In the genomic region with DNA sequence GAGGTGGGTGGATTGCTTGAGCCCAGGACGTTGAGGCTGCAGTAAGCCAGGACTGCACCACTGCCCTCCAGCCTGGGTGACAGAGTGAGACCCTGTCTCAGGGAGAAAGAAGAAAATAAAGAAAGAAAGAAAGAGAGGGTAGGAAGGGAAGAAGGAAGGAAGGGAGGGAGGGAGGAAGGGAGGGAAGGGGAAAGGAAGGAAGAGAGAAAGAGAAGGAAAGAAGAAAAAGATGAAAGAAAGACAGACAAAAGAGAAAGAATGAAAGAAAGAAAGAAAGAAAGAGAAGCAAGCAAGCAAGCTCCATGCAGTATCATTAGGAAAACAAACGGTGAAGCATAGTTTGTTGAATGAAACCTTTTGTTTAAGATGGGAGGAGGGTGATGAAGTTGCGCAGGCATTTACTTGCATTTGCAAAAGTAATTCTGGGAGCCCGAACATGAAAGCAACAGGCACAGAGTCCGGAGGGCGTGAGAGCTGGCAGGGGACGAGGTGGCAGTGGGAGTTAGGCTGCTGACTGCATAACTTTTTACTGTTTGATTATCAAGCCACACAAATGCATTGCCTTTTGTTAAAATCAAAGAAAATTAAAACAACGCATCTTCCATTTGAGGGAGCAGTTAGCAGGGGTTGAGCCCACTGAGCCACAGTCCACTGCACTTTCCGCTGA, we compare ENCODE assay signal across 2 cellular contexts.
A peak's percentile ranks its signal among the peaks of the same experiment; 100 is the strongest.
TF ChIP-seq lines count a peak whose summit lies in the region.

No MANE protein-coding gene starts in this region.

TF ChIP-seq in HepG2, 621 proteins besides CTCF, POLR2A, EP300 and RAD21:
- TF ChIP-seq TOPORS (CRISPR knock-in tag; IDR thresholded peaks at IDR 0.05) (no peak), ZNF263 (CRISPR knock-in tag; IDR thresholded peaks at IDR 0.05) (peak; percentile 16; the same call in 1 of the 2 replicates)

TF ChIP-seq in K562, 482 proteins besides CTCF, POLR2A, EP300 and RAD21:
- TF ChIP-seq, protein P1, sequence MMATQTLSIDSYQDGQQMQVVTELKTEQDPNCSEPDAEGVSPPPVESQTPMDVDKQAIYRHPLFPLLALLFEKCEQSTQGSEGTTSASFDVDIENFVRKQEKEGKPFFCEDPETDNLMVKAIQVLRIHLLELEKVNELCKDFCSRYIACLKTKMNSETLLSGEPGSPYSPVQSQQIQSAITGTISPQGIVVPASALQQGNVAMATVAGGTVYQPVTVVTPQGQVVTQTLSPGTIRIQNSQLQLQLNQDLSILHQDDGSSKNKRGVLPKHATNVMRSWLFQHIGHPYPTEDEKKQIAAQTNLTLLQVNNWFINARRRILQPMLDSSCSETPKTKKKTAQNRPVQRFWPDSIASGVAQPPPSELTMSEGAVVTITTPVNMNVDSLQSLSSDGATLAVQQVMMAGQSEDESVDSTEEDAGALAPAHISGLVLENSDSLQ (IDR thresholded peaks at IDR 0.05), result no peak
- TF ChIP-seq, protein P2, sequence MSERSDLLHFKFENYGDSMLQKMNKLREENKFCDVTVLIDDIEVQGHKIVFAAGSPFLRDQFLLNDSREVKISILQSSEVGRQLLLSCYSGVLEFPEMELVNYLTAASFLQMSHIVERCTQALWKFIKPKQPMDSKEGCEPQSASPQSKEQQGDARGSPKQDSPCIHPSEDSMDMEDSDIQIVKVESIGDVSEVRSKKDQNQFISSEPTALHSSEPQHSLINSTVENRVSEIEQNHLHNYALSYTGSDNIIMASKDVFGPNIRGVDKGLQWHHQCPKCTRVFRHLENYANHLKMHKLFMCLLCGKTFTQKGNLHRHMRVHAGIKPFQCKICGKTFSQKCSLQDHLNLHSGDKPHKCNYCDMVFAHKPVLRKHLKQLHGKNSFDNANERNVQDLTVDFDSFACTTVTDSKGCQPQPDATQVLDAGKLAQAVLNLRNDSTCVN (CRISPR knock-in tag; IDR thresholded peaks at IDR 0.05), result peak; percentile 31; the same call in 1 of the 2 replicates
- TF ChIP-seq, protein P3, sequence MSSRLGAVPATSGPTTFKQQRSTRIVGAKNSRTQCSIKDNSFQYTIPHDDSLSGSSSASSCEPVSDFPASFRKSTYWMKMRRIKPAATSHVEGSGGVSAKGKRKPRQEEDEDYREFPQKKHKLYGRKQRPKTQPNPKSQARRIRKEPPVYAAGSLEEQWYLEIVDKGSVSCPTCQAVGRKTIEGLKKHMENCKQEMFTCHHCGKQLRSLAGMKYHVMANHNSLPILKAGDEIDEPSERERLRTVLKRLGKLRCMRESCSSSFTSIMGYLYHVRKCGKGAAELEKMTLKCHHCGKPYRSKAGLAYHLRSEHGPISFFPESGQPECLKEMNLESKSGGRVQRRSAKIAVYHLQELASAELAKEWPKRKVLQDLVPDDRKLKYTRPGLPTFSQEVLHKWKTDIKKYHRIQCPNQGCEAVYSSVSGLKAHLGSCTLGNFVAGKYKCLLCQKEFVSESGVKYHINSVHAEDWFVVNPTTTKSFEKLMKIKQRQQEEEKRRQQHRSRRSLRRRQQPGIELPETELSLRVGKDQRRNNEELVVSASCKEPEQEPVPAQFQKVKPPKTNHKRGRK (tag; IDR thresholded peaks at IDR 0.05), result peak; percentile 77
